ENCODE assay signal across 24 cellular contexts in the genomic region with DNA sequence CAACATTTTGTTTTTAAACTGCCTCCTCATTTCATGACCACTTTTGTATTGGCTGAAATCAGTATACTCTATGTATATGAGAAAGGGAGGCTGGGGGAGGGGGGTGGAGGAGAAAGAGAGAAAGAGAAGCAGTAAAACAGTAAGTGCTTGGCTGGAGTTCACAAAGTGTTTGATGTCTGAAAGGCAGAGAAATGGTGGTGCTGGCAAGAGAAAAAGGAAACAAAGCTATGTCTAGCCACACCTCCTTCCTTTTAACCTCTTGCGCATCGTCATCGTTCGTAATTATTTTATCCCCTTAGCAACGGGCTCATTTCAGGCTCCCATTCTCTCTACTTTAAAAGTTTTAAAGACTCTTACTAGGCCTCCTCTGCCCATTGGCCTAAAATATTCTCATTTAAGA. TPM values are rescaled to one million over a fixed set of nuclear protein-coding genes. Genes with fewer than 3 reads are reported as not detected.
DNase-seq lines count a peak whose midpoint lies in the region; ATAC-seq, FAIRE-seq and TF ChIP-seq lines count a peak whose summit lies in the region.
"Had no signal": no experiment of that assay in that cellular context is flagged by ENCODE, and none has a peak within 500 bp of the region (broad histone marks: within the 10 kb centered on the region; RNA-seq: fewer than 3 reads in every experiment).

No MANE protein-coding gene starts in this region.

- H4K20me1 ChIP-seq in neural progenitor cell (ENCODE audit: low read depth): no peaks in the 10 kb centered on the region

- H2AFZ ChIP-seq in neural progenitor cell (replicated peaks): peak overlapping the region; percentile 48

- DNase-seq in Daoy (ENCODE audit: low read depth) (peak; percentile 0), fibroblast of pulmonary artery (ENCODE audit: low read depth) (peak; percentile 22), neural progenitor cell (ENCODE audit: low spot score) (no peak), GM12891 (ENCODE audit: insufficient read length, low spot score) (no peak), C1 segment of cervical spinal cord (lab: John Stamatoyannopoulos, UW) (no peak)
- DNase-seq: activated naive CD8-positive, alpha-beta T cell treated with anti-CD3 and anti-CD28 coated beads for 36 hours; BE2C; Caco-2; HCEC 1CT; naive thymus-derived CD4-positive, alpha-beta T cell; NCI-H1092 treated with DMSO at 0.1 percent for 48 hours; NCI-H2081; NCI-H526; stimulated activated CD4-positive, alpha-beta T cell treated with anti-CD3 and anti-CD28 coated beads, Interleukin-2, amount 100 ng/mL, for 24 hours; stimulated activated naive CD4-positive, alpha-beta T cell had no signal

- TF ChIP-seq POLR2A in GM12891 (IDR thresholded peaks at IDR 0.05; ENCODE audit: low read depth, low read length): no peak

- peak; percentile 40 for ATAC-seq in activated T-helper 17 cell treated with anti-CD3 and anti-CD28 coated beads, Interleukin-2, amount 50 U/mL, for 72 hours (replicated peaks)
- ATAC-seq in HG03460 (IDR thresholded peaks at IDR 0.05; ENCODE audit: unreplicated experiment): no peak
- ATAC-seq: naive thymus-derived CD4-positive, alpha-beta T cell; SK-N-SH treated with all-trans-retinoic acid at 6 μM for 48 hours; WTC11 had no signal

- TF ChIP-seq CTCF in fibroblast of pulmonary artery (IDR thresholded peaks at IDR 0.05; ENCODE audit: low read length, missing control alignments) (no peak), neural progenitor cell (IDR thresholded peaks at IDR 0.05) (no peak)

- no peaks in the 10 kb centered on the region for H3K36me3 ChIP-seq in neural progenitor cell
- H3K36me3 ChIP-seq: BE2C had no signal

- H3K9ac ChIP-seq in neural progenitor cell: no peak overlapping the region

- H3K79me2 ChIP-seq in neural progenitor cell (ENCODE audit: low read depth): no peaks in the 10 kb centered on the region

- peak overlapping the region; percentile 50 for H3K27ac Mint-ChIP-seq in activated T-helper 17 cell treated with anti-CD3 and anti-CD28 coated beads, Interleukin-2, amount 50 U/mL, for 72 hours
- no peak overlapping the region for H3K27ac Mint-ChIP-seq in neural progenitor cell
- H3K27ac Mint-ChIP-seq: activated naive CD8-positive, alpha-beta T cell treated with anti-CD3 and anti-CD28 coated beads for 36 hours; naive thymus-derived CD4-positive, alpha-beta T cell; progenitor cell of endocrine pancreas; WTC11 had no signal

- no peak overlapping the region for H3K27ac ChIP-seq in neural progenitor cell
- H3K27ac ChIP-seq: coronary artery, RWPE1, skin epidermis had no signal

- no peaks in the 10 kb centered on the region for H3K9me3 ChIP-seq in neural progenitor cell (ENCODE audit: low read depth)
- H3K9me3 ChIP-seq: BE2C, Caco-2 had no signal

- H3K4me3 ChIP-seq in fibroblast of pulmonary artery (replicated peaks; ENCODE audit: low read depth, low read length) (no peak overlapping the region), neural progenitor cell (no peak overlapping the region)
- H3K4me3 ChIP-seq: coronary artery, skin epidermis had no signal

- no peaks in the 10 kb centered on the region for H3K4me1 Mint-ChIP-seq in activated T-helper 17 cell treated with anti-CD3 and anti-CD28 coated beads, Interleukin-2, amount 50 U/mL, for 72 hours
- H3K4me1 Mint-ChIP-seq in neural progenitor cell: peaks cover 5% of the 10 kb centered on the region
- H3K4me1 Mint-ChIP-seq: activated naive CD8-positive, alpha-beta T cell treated with anti-CD3 and anti-CD28 coated beads for 36 hours; naive thymus-derived CD4-positive, alpha-beta T cell; WTC11 had no signal

- peaks cover 6% of the 10 kb centered on the region for H3K4me1 ChIP-seq in neural progenitor cell
- H3K4me1 ChIP-seq: BE2C, Caco-2 had no signal

- H3K9me3 Mint-ChIP-seq in activated T-helper 17 cell treated with anti-CD3 and anti-CD28 coated beads, Interleukin-2, amount 50 U/mL, for 72 hours: no peaks in the 10 kb centered on the region
- no peaks in the 10 kb centered on the region for H3K9me3 Mint-ChIP-seq in neural progenitor cell
- H3K9me3 Mint-ChIP-seq: activated naive CD8-positive, alpha-beta T cell treated with anti-CD3 and anti-CD28 coated beads for 36 hours; naive thymus-derived CD4-positive, alpha-beta T cell; WTC11 had no signal

- H3K4me3 Mint-ChIP-seq in activated T-helper 17 cell treated with anti-CD3 and anti-CD28 coated beads, Interleukin-2, amount 50 U/mL, for 72 hours: no peak overlapping the region
- no peak overlapping the region for H3K4me3 Mint-ChIP-seq in neural progenitor cell
- H3K4me3 Mint-ChIP-seq: activated naive CD8-positive, alpha-beta T cell treated with anti-CD3 and anti-CD28 coated beads for 36 hours; naive thymus-derived CD4-positive, alpha-beta T cell; WTC11 had no signal

- no peaks in the 10 kb centered on the region for H3K27me3 ChIP-seq in neural progenitor cell
- H3K27me3 ChIP-seq: BE2C had no signal

- no peak overlapping the region for H3K4me2 ChIP-seq in neural progenitor cell

- H3K36me3 Mint-ChIP-seq in activated T-helper 17 cell treated with anti-CD3 and anti-CD28 coated beads, Interleukin-2, amount 50 U/mL, for 72 hours (ENCODE audit: low read depth): no peaks in the 10 kb centered on the region
- no peaks in the 10 kb centered on the region for H3K36me3 Mint-ChIP-seq in neural progenitor cell
- H3K36me3 Mint-ChIP-seq: activated naive CD8-positive, alpha-beta T cell treated with anti-CD3 and anti-CD28 coated beads for 36 hours; WTC11 had no signal

- FAIRE-seq in GM12891 (lab: Jason Lieb, UNC): no peak
- FAIRE-seq: frontal cortex had no signal

- no peaks in the 10 kb centered on the region for H3K27me3 Mint-ChIP-seq in activated T-helper 17 cell treated with anti-CD3 and anti-CD28 coated beads, Interleukin-2, amount 50 U/mL, for 72 hours
- no peaks in the 10 kb centered on the region for H3K27me3 Mint-ChIP-seq in neural progenitor cell (ENCODE audit: insufficient read depth, low read depth)
- H3K27me3 Mint-ChIP-seq: activated naive CD8-positive, alpha-beta T cell treated with anti-CD3 and anti-CD28 coated beads for 36 hours; naive thymus-derived CD4-positive, alpha-beta T cell; progenitor cell of endocrine pancreas had no signal

- H3F3A ChIP-seq in neural progenitor cell (ENCODE audit: low read depth): no peaks in the 10 kb centered on the region

TF ChIP-seq in GM12891, 5 proteins besides CTCF, POLR2A, EP300 and RAD21:
- TF ChIP-seq TAF1 (IDR thresholded peaks at IDR 0.05; ENCODE audit: low read depth, low read length) (no peak), PAX5 (IDR thresholded peaks at IDR 0.05; ENCODE audit: insufficient read depth, low read length, severe bottlenecking) (no peak), POU2F2 (IDR thresholded peaks at IDR 0.05; ENCODE audit: low read depth, low read length) (no peak), POLR2AphosphoS5 (IDR thresholded peaks at IDR 0.05; ENCODE audit: low read depth, low read length) (no peak)

RNA-seq across cellular contexts. Expression of a gene that starts 25.6 kb away (rescaled TPM):
- 0.34 TPM in 1 of 2 replicates, not detected in the other for total RNA-seq in Daoy (2014; rRNA removed; shearing (Covaris generic))
- under 1 TPM; 0.26 to 0.37 TPM for total RNA-seq in activated T-helper 17 cell treated with anti-CD3 and anti-CD28 coated beads, Interleukin-2, amount 50 U/mL, for 72 hours
- total RNA-seq in neural progenitor cell (ENCODE audit: low replicate concordance): 0.22 and 0.34 TPM in 2 replicates
- not detected for polyA plus RNA-seq in GM12891 (2012; ENCODE audit: low read depth, missing spikeins)

Comparison
In these comparisons a context has a peak if more than half of its experiments do, and no peak if none do; other contexts are left out.
1. DNase-seq: peak in Daoy (single experiment) and fibroblast of pulmonary artery (single experiment); none in neural progenitor cell (single experiment), GM12891 (single experiment) and C1 segment of cervical spinal cord (0 of 14).